ENCODE assay signal across 8 cellular contexts in the genomic region with DNA sequence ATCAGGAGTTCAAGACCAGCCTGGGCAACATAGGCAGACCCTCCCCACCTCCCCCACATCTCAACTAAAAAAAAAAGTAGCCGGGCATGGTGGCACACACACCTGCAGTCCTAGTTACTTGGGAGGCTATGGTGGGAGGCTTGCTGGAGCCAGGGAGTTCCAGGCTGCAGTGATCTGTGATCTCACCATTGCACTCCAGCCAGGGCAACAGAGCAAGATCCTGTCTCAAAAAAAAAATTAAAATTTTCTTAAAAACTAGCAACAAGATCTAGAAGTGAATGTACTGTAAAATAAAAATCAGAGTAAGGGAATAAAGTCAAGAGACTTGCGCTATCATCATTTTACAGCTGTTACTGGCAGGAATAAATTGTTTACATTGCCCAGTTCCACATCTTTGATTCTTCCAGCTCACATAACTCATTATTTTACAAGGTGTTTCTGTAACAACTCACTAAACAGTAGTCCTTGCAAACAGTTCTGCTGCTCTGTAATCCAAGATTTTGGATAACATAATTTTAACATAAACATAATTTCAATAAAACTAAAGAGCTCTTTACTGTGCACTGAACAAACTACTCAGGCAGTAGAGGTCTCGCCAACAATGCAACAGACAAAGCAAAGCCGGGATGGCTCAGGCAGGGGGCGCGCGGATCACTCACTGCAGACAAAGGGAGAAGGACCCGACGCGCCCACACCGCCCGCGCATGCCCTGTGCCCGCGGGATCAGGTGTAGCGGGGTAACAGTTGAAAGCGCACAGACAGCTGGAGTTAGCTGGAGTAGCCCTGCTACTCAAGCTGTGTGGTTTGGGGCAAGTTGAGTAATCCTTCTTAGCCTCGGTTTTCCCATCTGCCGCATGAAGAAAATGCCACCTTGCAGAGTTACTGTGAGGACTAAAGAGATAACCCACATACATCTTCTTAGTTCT.
DNase-seq lines count a peak whose midpoint lies in the region; ATAC-seq and TF ChIP-seq lines count a peak whose summit lies in the region.

No MANE protein-coding gene starts in this region.

- H3K4me1 ChIP-seq in colonic mucosa, result peaks cover 4% of the 10 kb centered on the region

- H3K27ac ChIP-seq in colonic mucosa, result no peak overlapping the region

- H3K9ac ChIP-seq in colonic mucosa (ENCODE audit: low read depth in 2 of 2, low read length in 2 of 2), result peak overlapping the region in 1 of 2 donors; percentile 28

- H3K9me3 ChIP-seq in colonic mucosa, result no peaks in the 10 kb centered on the region

- H3K4me3 ChIP-seq in BJ (ENCODE audit: low read depth, low read length) (no peak overlapping the region), colonic mucosa (no peak overlapping the region)

- ATAC-seq in GM19328 (IDR thresholded peaks at IDR 0.05; ENCODE audit: unreplicated experiment), result peak; percentile 84
- ATAC-seq in HG03460 (IDR thresholded peaks at IDR 0.05; ENCODE audit: unreplicated experiment), result peak; percentile 99

- CTCF ChIA-PET in BJ (lab: Yijun Ruan, JAX), result interaction anchor here (0.7 to 2.4 kb wide), 7 partner anchors 12 to 291 kb away, joined by 3 to 9 read pairs (median 4); no protein-coding TSS in a partner anchor

- intact Hi-C loops in colonic mucosa (cut with DNase I), result no loop called here

- POLR2A ChIA-PET in BJ (lab: Charles Lee), result no interaction called here

- H3K36me3 ChIP-seq in BJ (ENCODE audit: control insufficient read depth, insufficient read depth, low read length), result no peaks in the 10 kb centered on the region
- no peaks in the 10 kb centered on the region for H3K36me3 ChIP-seq in colonic mucosa

- DNase-seq in BJ (ENCODE audit: low read depth) (no peak), NCI-H510A treated with DMSO at 0.1 percent for 48 hours (lab: John Stamatoyannopoulos, UW) (peak; percentile 88), colonic mucosa (peak; percentile 76), midbrain (lab: John Stamatoyannopoulos, UW) (peak; percentile 65)
- DNase-seq in activated CD4-positive, alpha-beta T cell treated with anti-CD3 and anti-CD28 coated beads for 48 hours, result peak; percentile 86
- DNase-seq in stimulated activated CD8-positive, alpha-beta memory T cell treated with anti-CD3 and anti-CD28 coated beads, Interleukin-4, amount 100 ng/mL, for 48 hours, result peak; percentile 87

- TF ChIP-seq CTCF in BJ (IDR thresholded peaks at IDR 0.05; ENCODE audit: insufficient read depth, low read depth, low read length) (peak; percentile 44), colonic mucosa (IDR thresholded peaks at IDR 0.05) (no peak)

- H3K27me3 ChIP-seq in BJ (ENCODE audit: control insufficient read depth, insufficient read depth, low read length) (peaks cover 6% of the 10 kb centered on the region), colonic mucosa (no peaks in the 10 kb centered on the region)
